1 cellular context compared by ENCODE assay signal in the genomic region with DNA sequence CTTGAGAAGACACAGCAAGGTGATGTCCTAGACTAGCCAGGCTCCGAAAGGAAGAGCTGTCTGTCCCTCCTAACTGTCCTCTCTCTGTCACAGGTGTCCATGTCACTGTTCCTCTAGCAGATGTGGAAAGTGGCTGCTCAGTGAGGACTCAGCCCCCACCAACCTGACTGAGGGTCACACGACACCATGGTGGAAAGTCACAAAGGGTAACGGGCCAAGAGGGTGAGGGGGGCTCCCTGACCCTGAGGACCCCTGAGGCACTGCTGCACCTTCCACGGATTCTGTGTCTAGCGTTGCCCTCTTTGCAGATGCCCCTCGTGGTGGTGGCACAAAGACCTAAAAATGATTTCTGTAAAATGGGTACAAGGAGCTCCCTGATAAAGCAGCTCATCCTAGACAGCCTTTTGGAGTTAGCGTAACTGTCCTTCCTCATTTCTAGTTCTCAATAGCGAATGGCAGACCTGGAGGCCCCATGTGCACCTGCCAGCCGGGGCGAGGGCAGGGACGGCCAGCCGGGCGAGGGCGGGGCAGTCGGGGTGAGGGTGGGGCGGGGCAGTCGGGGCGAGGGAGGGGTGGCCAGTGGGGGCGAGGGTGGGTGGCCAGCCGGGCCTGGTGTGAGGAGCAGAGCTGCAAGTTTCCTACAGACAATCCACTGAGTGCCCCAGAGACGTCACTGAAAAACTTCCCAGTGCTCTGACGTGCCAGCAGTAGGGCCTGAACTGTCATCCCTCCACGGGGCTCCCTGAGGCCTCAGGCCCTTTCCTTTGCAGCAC.
A peak's percentile ranks its signal among the peaks of the same experiment; 100 is the strongest.
TF ChIP-seq lines count a peak whose summit lies in the region.

No MANE protein-coding gene starts in this region.

TF ChIP-seq in HepG2, 621 proteins besides CTCF, POLR2A, EP300 and RAD21:
- TF ChIP-seq MEIS2 (CRISPR knock-in tag; IDR thresholded peaks at IDR 0.05) = no peak
- TF ChIP-seq ZNF629 (CRISPR knock-in tag; conservative IDR thresholded peaks at IDR 0.05) = peak; percentile 56
